20 cellular contexts compared by ENCODE assay signal in genomic region chr6:93295631-93296030, GRCh38.
"Had no signal": no experiment of that assay in that cellular context is flagged by ENCODE, and none has a peak within 500 bp of the region (broad histone marks: within the 10 kb centered on the region; RNA-seq: fewer than 3 reads in every experiment).

No MANE protein-coding gene starts in this region.

- H3K9me3 ChIP-seq: MG63, SJSA1 had no signal

- H3K4me3 ChIP-seq: MG63, SJSA1, SK-N-MC had no signal

- H3K4me1 ChIP-seq: SJSA1 had no signal

- H3K27ac ChIP-seq: SJSA1, SK-N-MC had no signal

- H3K36me3 ChIP-seq: MG63, SJSA1 had no signal

- H3K27me3 ChIP-seq: MG63, SJSA1 had no signal

- FAIRE-seq: RCC 7860 had no signal

- DNase-seq: Karpas-422, KG1, MG63, NCI-H1092 treated with DMSO at 0.1 percent for 48 hours, NCI-H1436, NCI-H187, NCI-H2029, NCI-H2081 treated with DMSO at 0.1 percent for 48 hours, NCI-H2171, NCI-H226, NCI-H446, NCI-H510A, NCI-H524 treated with DMSO at 0.1 percent for 48 hours, NCI-H774, Right ventricle myocardium superior, RPMI8226, SIG-M5 had no signal
